Comparison of ENCODE assay signal across 20 cellular contexts in the genomic region with DNA sequence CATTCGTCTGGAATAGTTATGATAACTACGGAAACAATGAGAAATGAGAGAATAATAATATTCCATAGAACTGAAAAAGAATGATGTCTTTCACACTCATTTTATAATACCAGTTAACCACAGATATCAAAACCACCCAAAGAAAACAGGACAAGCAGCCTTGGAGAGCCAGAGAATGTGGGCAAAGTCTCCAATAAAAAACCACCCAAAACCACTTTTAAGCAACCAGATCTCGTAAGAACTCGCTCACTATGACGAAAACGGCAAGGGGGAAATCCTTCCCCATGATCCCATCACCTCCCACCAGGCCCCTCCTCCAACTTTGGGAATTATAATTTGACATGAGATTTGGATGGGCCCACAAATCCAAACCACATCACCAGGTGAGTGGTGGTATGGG.
"Had no signal": no experiment of that assay in that cellular context is flagged by ENCODE, and none has a peak within 500 bp of the region (broad histone marks: within the 10 kb centered on the region; RNA-seq: fewer than 3 reads in every experiment).

No MANE protein-coding gene starts in this region.

- DNase-seq: colonic mucosa; dermis blood vessel endothelial cell; effector CD4-positive, alpha-beta T cell; endodermal cell; erythroblast; foreskin keratinocyte; heart right ventricle; hypothalamus; kidney glomerular epithelial cell; naive thymus-derived CD8-positive, alpha-beta T cell; ovary; right cardiac atrium; stimulated activated CD4-positive, alpha-beta T cell treated with anti-CD3 and anti-CD28 coated beads, Interleukin-4, amount 100 ng/mL, for 1 hour; stimulated activated CD8-positive, alpha-beta memory T cell treated with anti-CD3 and anti-CD28 coated beads, Interleukin-4, amount 100 ng/mL, for 48 hours; stimulated activated naive CD8-positive, alpha-beta T cell treated with anti-CD3 and anti-CD28 coated beads, Interleukin-15, Interleukin-2, amounts not matched to agents 100 U/mL and 50 U/mL, for 24 hours; tibial artery; upper lobe of right lung had no signal

- H3K4me1 Mint-ChIP-seq: endodermal cell; naive thymus-derived CD8-positive, alpha-beta T cell; stimulated activated effector memory CD8-positive, alpha-beta T cell treated with anti-CD3 and anti-CD28 coated beads, Interleukin-12 subunit alpha, Interleukin-12 subunit beta, amount 100 ng/mL, for 72 hours had no signal

- H3K4me3 Mint-ChIP-seq: endodermal cell; naive thymus-derived CD8-positive, alpha-beta T cell; stimulated activated effector memory CD8-positive, alpha-beta T cell treated with anti-CD3 and anti-CD28 coated beads, Interleukin-12 subunit alpha, Interleukin-12 subunit beta, amount 100 ng/mL, for 72 hours had no signal

- H3K36me3 ChIP-seq: colonic mucosa, heart right ventricle, neutrophil, ovary, tibial artery, upper lobe of right lung, vagina had no signal

- H3K27ac Mint-ChIP-seq: endodermal cell; naive thymus-derived CD8-positive, alpha-beta T cell; stimulated activated effector memory CD8-positive, alpha-beta T cell treated with anti-CD3 and anti-CD28 coated beads, Interleukin-12 subunit alpha, Interleukin-12 subunit beta, amount 100 ng/mL, for 72 hours had no signal

- H3K27me3 ChIP-seq: colonic mucosa, foreskin keratinocyte, heart right ventricle, neutrophil, ovary, tibial artery, upper lobe of right lung, vagina had no signal

- H3K27ac ChIP-seq: colonic mucosa, foreskin keratinocyte, heart right ventricle, neutrophil, ovary, tibial artery, upper lobe of right lung, vagina had no signal

- H3K4me3 ChIP-seq: colonic mucosa, heart right ventricle, ovary, tibial artery, upper lobe of right lung, vagina had no signal

- H3K36me3 Mint-ChIP-seq: stimulated activated effector memory CD8-positive, alpha-beta T cell treated with anti-CD3 and anti-CD28 coated beads, Interleukin-12 subunit alpha, Interleukin-12 subunit beta, amount 100 ng/mL, for 72 hours had no signal

- H3K27me3 Mint-ChIP-seq: naive thymus-derived CD8-positive, alpha-beta T cell had no signal
